In the genomic region with DNA sequence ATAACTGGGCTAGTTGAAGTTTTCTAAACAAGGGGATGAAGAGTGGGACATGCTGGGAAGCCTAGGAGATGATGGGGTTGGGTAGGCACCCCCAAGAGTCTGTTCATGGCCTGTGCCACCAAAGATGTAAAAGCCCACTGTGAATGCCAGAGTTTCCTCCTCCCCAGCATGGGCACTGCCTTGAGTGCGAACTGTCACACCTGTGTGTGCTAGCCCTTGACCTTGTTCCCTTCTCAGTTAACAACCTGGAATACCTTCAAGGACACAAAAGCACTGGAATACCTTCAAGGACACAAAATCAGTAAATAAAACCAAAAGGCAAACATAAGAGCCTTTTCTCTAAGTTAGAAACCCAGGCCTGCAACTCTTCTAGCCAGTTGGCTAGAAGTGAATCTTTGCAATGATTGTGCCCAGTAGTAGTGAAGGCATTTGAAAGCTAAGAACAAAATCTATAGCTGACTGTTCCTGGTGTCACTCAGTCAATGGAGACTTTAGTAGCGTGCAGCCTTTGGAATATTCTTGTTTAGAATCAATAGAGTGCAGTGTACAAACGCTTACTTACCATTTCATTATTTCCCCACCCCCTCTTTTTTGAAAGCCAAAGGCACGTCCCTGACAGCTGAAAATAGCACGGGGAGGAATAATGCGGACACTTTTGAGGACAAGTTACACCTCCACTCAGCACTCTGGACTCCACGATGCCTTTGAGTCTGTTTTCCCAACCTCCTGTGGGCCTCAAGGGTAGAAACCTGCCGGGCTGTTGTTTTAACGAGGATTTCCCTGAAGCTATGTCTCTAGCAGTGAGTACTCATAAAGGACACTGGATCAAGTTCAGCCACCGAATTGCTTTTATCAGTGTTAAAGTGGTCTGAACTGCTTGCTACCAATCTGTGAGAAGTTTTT, we compare ENCODE assay signal across 1 cellular context.
TF ChIP-seq lines count a peak whose summit lies in the region.

No MANE protein-coding gene starts in this region.

TF ChIP-seq in HEK293, 187 proteins besides CTCF, POLR2A, EP300 and RAD21 (continued from another document):
- TF ChIP-seq, protein P1, sequence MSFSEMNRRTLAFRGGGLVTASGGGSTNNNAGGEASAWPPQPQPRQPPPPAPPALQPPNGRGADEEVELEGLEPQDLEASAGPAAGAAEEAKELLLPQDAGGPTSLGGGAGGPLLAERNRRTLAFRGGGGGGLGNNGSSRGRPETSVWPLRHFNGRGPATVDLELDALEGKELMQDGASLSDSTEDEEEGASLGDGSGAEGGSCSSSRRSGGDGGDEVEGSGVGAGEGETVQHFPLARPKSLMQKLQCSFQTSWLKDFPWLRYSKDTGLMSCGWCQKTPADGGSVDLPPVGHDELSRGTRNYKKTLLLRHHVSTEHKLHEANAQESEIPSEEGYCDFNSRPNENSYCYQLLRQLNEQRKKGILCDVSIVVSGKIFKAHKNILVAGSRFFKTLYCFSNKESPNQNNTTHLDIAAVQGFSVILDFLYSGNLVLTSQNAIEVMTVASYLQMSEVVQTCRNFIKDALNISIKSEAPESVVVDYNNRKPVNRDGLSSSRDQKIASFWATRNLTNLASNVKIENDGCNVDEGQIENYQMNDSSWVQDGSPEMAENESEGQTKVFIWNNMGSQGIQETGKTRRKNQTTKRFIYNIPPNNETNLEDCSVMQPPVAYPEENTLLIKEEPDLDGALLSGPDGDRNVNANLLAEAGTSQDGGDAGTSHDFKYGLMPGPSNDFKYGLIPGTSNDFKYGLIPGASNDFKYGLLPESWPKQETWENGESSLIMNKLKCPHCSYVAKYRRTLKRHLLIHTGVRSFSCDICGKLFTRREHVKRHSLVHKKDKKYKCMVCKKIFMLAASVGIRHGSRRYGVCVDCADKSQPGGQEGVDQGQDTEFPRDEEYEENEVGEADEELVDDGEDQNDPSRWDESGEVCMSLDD (tag by site-specific recombination; IDR thresholded peaks at IDR 0.05) = no peak
- peak; percentile 45; the same call in 1 of the 2 replicates for TF ChIP-seq GLIS1 (tag by site-specific recombination; IDR thresholded peaks at IDR 0.05)
- no peak for TF ChIP-seq RBAK (tag by site-specific recombination; IDR thresholded peaks at IDR 0.05)
- peak; percentile 33; the same call in 1 of the 2 replicates for TF ChIP-seq ZIC2 (tag by site-specific recombination; IDR thresholded peaks at IDR 0.05)
